In genomic region chr12:67648306-67649164, GRCh38 we compare ENCODE assay signal across 8 cellular contexts. TPM values are rescaled to one million over a fixed set of nuclear protein-coding genes. Genes with fewer than 3 reads are reported as not detected.
DNase-seq lines count a peak whose midpoint lies in the region; ATAC-seq and TF ChIP-seq lines count a peak whose summit lies in the region.

DYRK2 (plus strand) TSS chr12:67648745; CDS start chr12:67649134, 389 bp downstream.

- no peaks in the 10 kb centered on the region for H3K36me3 ChIP-seq in right lobe of liver

- CTCF ChIA-PET in AG04449 (lab: Yijun Ruan, JAX), result interaction anchor here (1.0 to 1.4 kb wide), 4 partner anchors 14 to 292 kb away, joined by 3 to 5 read pairs (median 3); no protein-coding TSS in a partner anchor

- H3K9me3 ChIP-seq in right lobe of liver, result no peaks in the 10 kb centered on the region

- intact Hi-C loops in right lobe of liver (cut with DNase I), result no loop called here

- peak within 1 kb of the TSS; percentile 82 to 87 (median 86) for H3K27ac ChIP-seq in right lobe of liver

- peak; percentile 32 for ATAC-seq in GM18520 (IDR thresholded peaks at IDR 0.05; ENCODE audit: unreplicated experiment)
- peak; percentile 52 for ATAC-seq in HG03039 (IDR thresholded peaks at IDR 0.05; ENCODE audit: unreplicated experiment)
- ATAC-seq in right lobe of liver, result peak; percentile 71 to 85 (median 80)

- peaks cover 0 to 9% (median 0%) of the 10 kb centered on the region in 4 donors for H3K4me1 ChIP-seq in right lobe of liver

- WGBS in right lobe of liver (ENCODE audit: insufficient coverage, low coverage, low lambda C conversion rate, missing lambda C conversion rate), result 0% methylated on average over 15 of the region's 109 CpGs

- H3K4me3 ChIP-seq in AG04449 (ENCODE audit: low read depth, low read length) (peak within 1 kb of the TSS; percentile 86), right lobe of liver (peak within 1 kb of the TSS; percentile 89 to 91 (median 89))

- peak; percentile 72 for TF ChIP-seq POLR2A in right lobe of liver (IDR thresholded peaks at IDR 0.05)

- DNase-seq in AG04449 (ENCODE audit: low read depth, low spot score) (no peak), NCI-H446 (lab: John Stamatoyannopoulos, UW) (peak; percentile 39 to 84), dermis microvascular lymphatic vessel endothelial cell (ENCODE audit: low read depth in 2 of 2) (peak; percentile 37 to 84), right lobe of liver (peak; percentile 83 to 87 (median 84))
- DNase-seq in activated CD4-positive, alpha-beta T cell treated with anti-CD3 and anti-CD28 coated beads, Interleukin-2, amount 50 U/mL, for 1 hour, result peak; percentile 75
- DNase-seq in stimulated activated CD4-positive, alpha-beta T cell treated with anti-CD3 and anti-CD28 coated beads, Interleukin-4, amount 100 ng/mL, for 4 hours, result peak; percentile 72 to 75

- POLR2A ChIA-PET in AG04449 (lab: Yijun Ruan, JAX), result interaction anchor here (0.6 to 1.9 kb wide), 8 partner anchors 9 to 294 kb away, joined by 3 to 9 read pairs (median 3); no protein-coding TSS in a partner anchor

- no peaks in the 10 kb centered on the region for H3K27me3 ChIP-seq in right lobe of liver

- TF ChIP-seq CTCF in AG04449 (IDR thresholded peaks at IDR 0.05; ENCODE audit: insufficient read depth, low read length, missing control alignments), result peak; percentile 9
- TF ChIP-seq CTCF in right lobe of liver (IDR thresholded peaks at IDR 0.05), result no peak

RNA-seq across cellular contexts. Expression of gene DYRK2, which starts in this region (rescaled TPM):
- total RNA-seq in dermis microvascular lymphatic vessel endothelial cell (4.7 and 6.4 TPM in 2 replicates), right lobe of liver (10 to 100 TPM in 2 of 6 experiments, 1 to 10 TPM in 4; 6.5 to 12.5 (median 6.9) TPM)
